In genomic region chr13:24313449-24313848, GRCh38 we compare ENCODE assay signal across 14 cellular contexts. TPM values are rescaled to one million over a fixed set of nuclear protein-coding genes. Genes with fewer than 3 reads are reported as not detected.
DNase-seq lines count a peak whose midpoint lies in the region; ATAC-seq and TF ChIP-seq lines count a peak whose summit lies in the region.
"Had no signal": no experiment of that assay in that cellular context is flagged by ENCODE, and none has a peak within 500 bp of the region (broad histone marks: within the 10 kb centered on the region; RNA-seq: fewer than 3 reads in every experiment).

No MANE protein-coding gene starts in this region.

- H3K36me3 ChIP-seq in A673 (ENCODE audit: insufficient read depth, low read length, poor library complexity, severe bottlenecking) (no peaks in the 10 kb centered on the region), GM23248 (ENCODE audit: low read depth) (no peaks in the 10 kb centered on the region), kidney epithelial cell (ENCODE audit: control insufficient read depth, insufficient read depth, low read length) (no peaks in the 10 kb centered on the region)
- no peaks in the 10 kb centered on the region for H3K36me3 ChIP-seq in naive thymus-derived CD4-positive, alpha-beta T cell (ENCODE audit: control insufficient read depth in 2 of 3, insufficient read depth in 3 of 3, low read length in 3 of 3)
- H3K36me3 ChIP-seq: SJCRH30 had no signal

- no peaks in the 10 kb centered on the region for H3K36me3 Mint-ChIP-seq in naive thymus-derived CD4-positive, alpha-beta T cell
- H3K36me3 Mint-ChIP-seq: activated naive CD4-positive, alpha-beta T cell treated with anti-CD3 and anti-CD28 coated beads, Interleukin-2, amount 10 ng/mL, durations not matched to agents 7 days and 5 days had no signal

- no peaks in the 10 kb centered on the region for H3K9me3 Mint-ChIP-seq in naive thymus-derived CD4-positive, alpha-beta T cell
- H3K9me3 Mint-ChIP-seq: activated naive CD4-positive, alpha-beta T cell treated with anti-CD3 and anti-CD28 coated beads, Interleukin-2, amount 10 ng/mL, durations not matched to agents 7 days and 5 days had no signal

- H3K27me3 Mint-ChIP-seq in naive thymus-derived CD4-positive, alpha-beta T cell: peaks cover 0 to 11% (median 0%) of the 10 kb centered on the region in 5 donors

- no peak overlapping the region for H2AFZ ChIP-seq in GM23248
- H2AFZ ChIP-seq: parathyroid adenoma had no signal

- H3F3A ChIP-seq in GM23248 (ENCODE audit: insufficient read depth): no peaks in the 10 kb centered on the region

- WGBS in GM23248 (ENCODE audit: low coverage in 1 of 2, low lambda C conversion rate in 2 of 2, missing lambda C conversion rate in 2 of 2), 2 experiments: 2 to 4% methylated on average over 5 of the region's 5 CpGs

- peak; percentile 45 for TF ChIP-seq CTCF in A673 (conservative IDR thresholded peaks at IDR 0.05; ENCODE audit: low read depth, low read length)
- TF ChIP-seq CTCF in astrocyte of the cerebellum (IDR thresholded peaks at IDR 0.05; ENCODE audit: low read depth, low read length, missing control alignments): peak; percentile 36
- TF ChIP-seq CTCF in kidney epithelial cell (IDR thresholded peaks at IDR 0.05; ENCODE audit: insufficient read depth, low read length, poor library complexity, severe bottlenecking): peak; percentile 19

- no TSS peak for BruUV-seq in A673 (replicated peaks; lab: Mats Ljungman, UMichigan)

- H3K4me1 Mint-ChIP-seq in naive thymus-derived CD4-positive, alpha-beta T cell: peaks cover 0 to 4% (median 0%) of the 10 kb centered on the region in 7 donors
- H3K4me1 Mint-ChIP-seq: activated naive CD4-positive, alpha-beta T cell treated with anti-CD3 and anti-CD28 coated beads, Interleukin-2, amount 10 ng/mL, durations not matched to agents 7 days and 5 days had no signal

- no peaks in the 10 kb centered on the region for H3K9me2 ChIP-seq in GM23248 (ENCODE audit: insufficient read depth)

- H3K27ac ChIP-seq in A673 (ENCODE audit: low read depth, low read length, poor library complexity, severe bottlenecking) (no peak overlapping the region), GM23248 (no peak overlapping the region)
- H3K27ac ChIP-seq in naive thymus-derived CD4-positive, alpha-beta T cell (ENCODE audit: low read depth, low read length): no peak overlapping the region
- H3K27ac ChIP-seq: parathyroid adenoma, SJCRH30 had no signal

- no peaks in the 10 kb centered on the region for H3K27me3 ChIP-seq in A673 (replicated peaks; ENCODE audit: insufficient read depth, low read depth, low read length, poor library complexity)
- no peaks in the 10 kb centered on the region; the same call in none of the 2 replicates for H3K27me3 ChIP-seq in GM23248 (replicated peaks; ENCODE audit: insufficient read depth)
- no peaks in the 10 kb centered on the region for H3K27me3 ChIP-seq in kidney epithelial cell (ENCODE audit: control insufficient read depth, insufficient read depth, low read length)
- no peaks in the 10 kb centered on the region for H3K27me3 ChIP-seq in naive thymus-derived CD4-positive, alpha-beta T cell (ENCODE audit: control insufficient read depth in 2 of 2, insufficient read depth in 2 of 2, low read length in 2 of 2)
- H3K27me3 ChIP-seq: SJCRH30 had no signal

- no peak overlapping the region for H3K27ac Mint-ChIP-seq in naive thymus-derived CD4-positive, alpha-beta T cell
- H3K27ac Mint-ChIP-seq: activated naive CD4-positive, alpha-beta T cell treated with anti-CD3 and anti-CD28 coated beads, Interleukin-2, amount 10 ng/mL, durations not matched to agents 7 days and 5 days had no signal

- H3K4me1 ChIP-seq in A673 (ENCODE audit: insufficient read depth, low read length, poor library complexity, severe bottlenecking): no peaks in the 10 kb centered on the region
- no peaks in the 10 kb centered on the region for H3K4me1 ChIP-seq in GM23248 (ENCODE audit: insufficient read depth)
- H3K4me1 ChIP-seq in naive thymus-derived CD4-positive, alpha-beta T cell (ENCODE audit: control insufficient read depth in 2 of 2, insufficient read depth in 2 of 2, low read length in 2 of 2): no peaks in the 10 kb centered on the region
- H3K4me1 ChIP-seq: parathyroid adenoma, SJCRH30 had no signal

- no peaks in the 10 kb centered on the region for H3K79me2 ChIP-seq in GM23248 (ENCODE audit: insufficient read depth)
- H3K79me2 ChIP-seq: parathyroid adenoma had no signal

- H3K4me3 ChIP-seq in A673 (ENCODE audit: low read depth, low read length, poor library complexity, severe bottlenecking) (no peak overlapping the region), GM23248 (no peak overlapping the region), astrocyte of the cerebellum (ENCODE audit: low read depth, low read length) (no peak overlapping the region), kidney epithelial cell (ENCODE audit: low read depth, low read length) (no peak overlapping the region)
- no peak overlapping the region for H3K4me3 ChIP-seq in naive thymus-derived CD4-positive, alpha-beta T cell (ENCODE audit: low read length)
- H3K4me3 ChIP-seq: GM12878, SJCRH30 had no signal

- POLR2A ChIA-PET in A673 (lab: Charles Lee; ENCODE audit: low non-redundant PET): no interaction called here
- POLR2A ChIA-PET in naive thymus-derived CD4-positive, alpha-beta T cell (lab: Charles Lee): no interaction called here

- intact Hi-C loops in A673 (cut with micrococcal nuclease; ENCODE audit: unreplicated experiment): no loop called here
- intact Hi-C loops in naive thymus-derived CD4-positive, alpha-beta T cell (cut with micrococcal nuclease): no loop called here

- DNase-seq in A673 (ENCODE audit: low spot score): no peak
- DNase-seq in GM23248: peak; percentile 39
- no peak for DNase-seq in astrocyte of the cerebellum (ENCODE audit: low read depth)
- DNase-seq in kidney epithelial cell (ENCODE audit: low read depth): no peak
- no peak for DNase-seq in foreskin melanocyte
- no peak for DNase-seq in naive thymus-derived CD4-positive, alpha-beta T cell
- no peak for DNase-seq in activated naive CD4-positive, alpha-beta T cell (lab: John Stamatoyannopoulos, UW)
- DNase-seq in anterior cingulate cortex (lab: John Stamatoyannopoulos, UW): no peak
- DNase-seq: activated naive CD4-positive, alpha-beta T cell treated with anti-CD3 and anti-CD28 coated beads, Interleukin-2, amount 10 ng/mL, durations not matched to agents 7 days and 5 days; islet precursor cell; trophoblast cell had no signal

- H4K20me1 ChIP-seq in GM23248 (ENCODE audit: insufficient read depth): no peaks in the 10 kb centered on the region

- H3K9ac ChIP-seq in GM23248: no peak overlapping the region
- H3K9ac ChIP-seq: parathyroid adenoma had no signal

- CTCF ChIA-PET in A673 (lab: Charles Lee): no interaction called here
- CTCF ChIA-PET in naive thymus-derived CD4-positive, alpha-beta T cell (lab: Charles Lee): interaction anchor here (0.7 kb wide), 1 partner anchor 313 kb away, joined by 3 read pairs; no protein-coding TSS in a partner anchor

- no peaks in the 10 kb centered on the region for H3K9me3 ChIP-seq in A673 (ENCODE audit: low read depth, low read length, poor library complexity, severe bottlenecking)
- H3K9me3 ChIP-seq in GM23248 (ENCODE audit: low read depth): no peaks in the 10 kb centered on the region
- no peaks in the 10 kb centered on the region for H3K9me3 ChIP-seq in naive thymus-derived CD4-positive, alpha-beta T cell (ENCODE audit: control insufficient read depth in 2 of 3, low read length in 3 of 3)
- H3K9me3 ChIP-seq: SJCRH30 had no signal

- in situ Hi-C loops in GM23248 (cut with MboI): loop anchor here (10.0 kb wide), 1 partner anchor 221 kb away; no protein-coding TSS in a partner anchor
- in situ Hi-C loops in astrocyte of the cerebellum (cut with HindIII; ENCODE audit: low sequenced_read_pairs): no loop called here

- H3K4me2 ChIP-seq in GM23248 (ENCODE audit: unreplicated experiment): no peak overlapping the region

- ATAC-seq in naive thymus-derived CD4-positive, alpha-beta T cell: no peak
- ATAC-seq: GM12878 had no signal

- H3K4me3 Mint-ChIP-seq in naive thymus-derived CD4-positive, alpha-beta T cell: no peak overlapping the region
- H3K4me3 Mint-ChIP-seq: activated naive CD4-positive, alpha-beta T cell treated with anti-CD3 and anti-CD28 coated beads, Interleukin-2, amount 10 ng/mL, durations not matched to agents 7 days and 5 days had no signal

RNA-seq across cellular contexts. Expression of gene C1QTNF9, which starts 4.1 kb away (rescaled TPM):
- total RNA-seq in A673 (2021) (0.34 TPM in 1 of 2 replicates, not detected in the other), kidney epithelial cell (not detected in 2 replicates)
- not detected in 2 replicates for total RNA-seq in GM23248 (2014; rRNA removed; shearing (Covaris generic))
- polyA plus RNA-seq in GM23248 (2016; fragmentation: Nextera tagmentation; extraction: Ambion mirVana): 0.10 TPM in 2 replicates
- total RNA-seq in naive thymus-derived CD4-positive, alpha-beta T cell: under 1 TPM in 1 of 5 experiments, not detected in 4; 0.19 TPM
- not detected for polyA plus RNA-seq in naive thymus-derived CD4-positive, alpha-beta T cell
- total RNA-seq: GM12878, SJCRH30 had no signal
- polyA plus RNA-seq: GM12878 had no signal
